ENCODE assay signal across 36 cellular contexts in genomic region chr7:151477867-151478266, GRCh38. TPM values are rescaled to one million over a fixed set of nuclear protein-coding genes. Genes with fewer than 3 reads are reported as not detected.
"Had no signal": no experiment of that assay in that cellular context is flagged by ENCODE, and none has a peak within 500 bp of the region (broad histone marks: within the 10 kb centered on the region; RNA-seq: fewer than 3 reads in every experiment).

No MANE protein-coding gene starts in this region.

- ATAC-seq: activated CD8-positive, alpha-beta T cell treated with anti-CD3 and anti-CD28 coated beads for 36 hours; PC-3; Right ventricle myocardium inferior had no signal

- H3K4me3 Mint-ChIP-seq: activated CD4-positive, alpha-beta T cell treated with anti-CD3 and anti-CD28 coated beads, Interleukin-2, amount 10 ng/mL, durations not matched to agents 24 days and 14 days; activated CD8-positive, alpha-beta T cell treated with anti-CD3 and anti-CD28 coated beads for 36 hours; activated naive CD8-positive, alpha-beta T cell treated with anti-CD3 and anti-CD28 coated beads for 36 hours had no signal

- H3K9me3 Mint-ChIP-seq: activated CD4-positive, alpha-beta T cell treated with anti-CD3 and anti-CD28 coated beads, Interleukin-2, amount 10 ng/mL, durations not matched to agents 24 days and 14 days; activated CD8-positive, alpha-beta T cell treated with anti-CD3 and anti-CD28 coated beads for 36 hours; activated naive CD8-positive, alpha-beta T cell treated with anti-CD3 and anti-CD28 coated beads for 36 hours had no signal

- FAIRE-seq: colon had no signal

- H3K27ac ChIP-seq: brain microvascular endothelial cell, RWPE1, VCaP had no signal

- H3K27me3 ChIP-seq: brain microvascular endothelial cell had no signal

- H3K27ac Mint-ChIP-seq: activated CD4-positive, alpha-beta T cell treated with anti-CD3 and anti-CD28 coated beads, Interleukin-2, amount 10 ng/mL, durations not matched to agents 24 days and 14 days; activated CD8-positive, alpha-beta T cell treated with anti-CD3 and anti-CD28 coated beads for 36 hours; activated naive CD8-positive, alpha-beta T cell treated with anti-CD3 and anti-CD28 coated beads for 36 hours had no signal

- DNase-seq: activated CD4-positive, alpha-beta T cell treated with anti-CD3 and anti-CD28 coated beads, Interleukin-2, amount 10 ng/mL, durations not matched to agents 24 days and 14 days; activated CD4-positive, alpha-beta T cell treated with anti-CD3 and anti-CD28 coated beads, Interleukin-2, amount 50 U/mL, for 4 hours; activated CD4-positive, CD25-positive, alpha-beta regulatory T cell; activated CD8-positive, alpha-beta T cell treated with anti-CD3 and anti-CD28 coated beads for 36 hours; activated effector memory CD4-positive, alpha-beta T cell treated with anti-CD3 and anti-CD28 coated beads, Interleukin-2, amount 50 U/mL, for 16 hours; activated naive CD4-positive, alpha-beta T cell; activated naive CD4-positive, alpha-beta T cell treated with anti-CD3 and anti-CD28 coated beads, Interleukin-2, amount 50 U/mL, for 16 hours; activated naive CD8-positive, alpha-beta T cell treated with anti-CD3 and anti-CD28 coated beads for 36 hours; activated T-cell treated with anti-CD3 and anti-CD28 coated beads, Interleukin-2, amount 50 U/mL, for 1 hour; amniotic stem cell; aorta; brain microvascular endothelial cell; central memory CD4-positive, alpha-beta T cell; MM.1S; NCI-H1092 treated with DMSO at 0.1 percent for 48 hours; NCI-H1417; NCI-H146; NCI-H187; NCI-H2029 treated with DMSO at 0.1 percent for 48 hours; NCI-H2107; NCI-H2171; NCI-H510A; NCI-H526; NCI-H748 treated with DMSO at 0.1 percent for 48 hours; NK-92 treated with Interleukin-12 subunit alpha and Interleukin-12 subunit beta, amount 100 ng/mL, for 24 hours; PC-3; SW 1271; T-helper 1 cell; T-helper 2 cell; T-helper 9 cell had no signal

- H3K27me3 Mint-ChIP-seq: activated CD4-positive, alpha-beta T cell treated with anti-CD3 and anti-CD28 coated beads, Interleukin-2, amount 10 ng/mL, durations not matched to agents 24 days and 14 days; activated CD8-positive, alpha-beta T cell treated with anti-CD3 and anti-CD28 coated beads for 36 hours; activated naive CD8-positive, alpha-beta T cell treated with anti-CD3 and anti-CD28 coated beads for 36 hours had no signal

RNA-seq across cellular contexts. Expression of gene CRYGN, which starts 37.9 kb away (rescaled TPM):
- total RNA-seq: activated CD4-positive, alpha-beta T cell treated with anti-CD3 and anti-CD28 coated beads, Interleukin-2, amount 10 ng/mL, durations not matched to agents 24 days and 14 days; activated CD8-positive, alpha-beta memory T cell treated with anti-CD3 and anti-CD28 coated beads for 36 hours; cerebellum; Right ventricle myocardium inferior had no signal
